Comparison of ENCODE assay signal across 18 cellular contexts in the genomic region with DNA sequence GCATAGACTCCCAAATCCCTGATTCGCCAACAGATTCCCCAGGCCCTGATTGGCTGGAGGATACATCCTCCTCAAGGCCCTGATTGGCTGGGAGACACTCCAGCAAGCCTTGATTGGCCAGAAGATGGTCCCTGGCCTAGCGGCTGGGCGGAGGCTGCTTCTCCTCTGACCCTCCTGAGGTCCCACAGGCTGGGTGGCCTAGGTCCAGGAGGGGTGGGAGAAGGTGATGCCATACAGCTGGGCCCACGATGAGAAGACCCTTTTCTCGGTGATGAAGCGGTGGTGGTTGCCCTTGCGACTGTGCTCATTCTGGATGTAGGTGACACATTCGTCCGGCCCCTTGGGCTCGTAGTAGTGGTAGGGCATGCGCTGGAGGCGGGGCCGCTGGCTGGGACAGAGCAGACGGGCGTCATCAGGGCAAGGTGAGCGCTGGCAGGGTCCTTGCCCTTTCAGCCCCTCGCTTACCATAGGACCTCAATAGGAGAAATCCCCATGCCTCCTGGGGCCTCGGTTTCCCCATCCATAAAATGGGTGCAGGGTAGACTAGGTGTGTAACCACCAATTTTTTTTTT. TPM values are rescaled to one million over a fixed set of nuclear protein-coding genes. Genes with fewer than 3 reads are reported as not detected.
DNase-seq lines count a peak whose midpoint lies in the region; ATAC-seq, FAIRE-seq and TF ChIP-seq lines count a peak whose summit lies in the region.
"Had no signal": no experiment of that assay in that cellular context is flagged by ENCODE, and none has a peak within 500 bp of the region (broad histone marks: within the 10 kb centered on the region; RNA-seq: fewer than 3 reads in every experiment).

No MANE protein-coding gene starts in this region.

- no peak overlapping the region for H2AFZ ChIP-seq in GM23248
- H2AFZ ChIP-seq: parathyroid adenoma had no signal

- peaks cover 30% of the 10 kb centered on the region for H3K79me2 ChIP-seq in GM23248 (ENCODE audit: insufficient read depth)
- H3K79me2 ChIP-seq: parathyroid adenoma had no signal

- H3K27me3 ChIP-seq in BLaER1 (no peaks in the 10 kb centered on the region), GM23248 (replicated peaks; ENCODE audit: insufficient read depth) (no peaks in the 10 kb centered on the region)
- H3K27me3 ChIP-seq: thyroid gland had no signal

- CTCF ChIA-PET in WTC11 (lab: Charles Lee): no interaction called here

- peaks cover 37% of the 10 kb centered on the region for H3K36me3 Mint-ChIP-seq in WTC11
- peaks cover 32% of the 10 kb centered on the region for H3K36me3 Mint-ChIP-seq in mesothelial cell of epicardium

- no peak overlapping the region for H3K4me3 Mint-ChIP-seq in WTC11
- H3K4me3 Mint-ChIP-seq in mesothelial cell of epicardium: no peak overlapping the region
- H3K4me3 Mint-ChIP-seq: activated naive CD4-positive, alpha-beta T cell treated with anti-CD3 and anti-CD28 coated beads for 36 hours; CD4-positive, CD25-positive, alpha-beta regulatory T cell had no signal

- H3K4me1 Mint-ChIP-seq in WTC11: peaks cover 16% of the 10 kb centered on the region
- H3K4me1 Mint-ChIP-seq in mesothelial cell of epicardium: no peaks in the 10 kb centered on the region

- peak; percentile 30 for DNase-seq in GM23248
- DNase-seq in WTC11 (ENCODE audit: low spot score): no peak
- no peak for DNase-seq in mesothelial cell of epicardium (ENCODE audit: low spot score in 2 of 2, unreplicated experiment in 2 of 2)
- DNase-seq in RPMI8226: no peak
- DNase-seq in SKM-1 (lab: John Stamatoyannopoulos, UW; ENCODE audit: unreplicated experiment): no peak
- DNase-seq in GM19239 (ENCODE audit: insufficient read length, low spot score): no peak
- DNase-seq: activated naive CD4-positive, alpha-beta T cell treated with anti-CD3 and anti-CD28 coated beads for 36 hours; CD4-positive, CD25-positive, alpha-beta regulatory T cell; GDM1; NCI-H1092 treated with DMSO at 0.1 percent for 48 hours; NCI-H2171; thyroid gland had no signal

- POLR2A ChIA-PET in WTC11 (lab: Charles Lee): no interaction called here

- H3K27ac ChIP-seq in BLaER1 (peak overlapping the region; percentile 88), GM23248 (no peak overlapping the region)
- H3K27ac ChIP-seq: parathyroid adenoma, thyroid gland had no signal

- TF ChIP-seq CTCF in WTC11 (IDR thresholded peaks at IDR 0.05): no peak
- no peak for TF ChIP-seq CTCF in mesothelial cell of epicardium (IDR thresholded peaks at IDR 0.05; ENCODE audit: unreplicated experiment)

- no peaks in the 10 kb centered on the region for H3K9me3 ChIP-seq in BLaER1
- no peaks in the 10 kb centered on the region for H3K9me3 ChIP-seq in GM23248 (ENCODE audit: low read depth)
- H3K9me3 ChIP-seq: thyroid gland had no signal

- H4K20me1 ChIP-seq in BLaER1 (no peaks in the 10 kb centered on the region), GM23248 (ENCODE audit: insufficient read depth) (no peaks in the 10 kb centered on the region)

- in situ Hi-C loops in GM23248 (cut with MboI): no loop called here

- no peaks in the 10 kb centered on the region; the same call in 1 of the 2 replicates for H3F3A ChIP-seq in GM23248 (ENCODE audit: insufficient read depth)

- peaks cover 88% of the 10 kb centered on the region for H3K4me1 ChIP-seq in BLaER1
- H3K4me1 ChIP-seq in GM23248 (ENCODE audit: insufficient read depth): no peaks in the 10 kb centered on the region

- H3K9me3 Mint-ChIP-seq in WTC11 (no peaks in the 10 kb centered on the region), mesothelial cell of epicardium (no peaks in the 10 kb centered on the region)
- H3K9me3 Mint-ChIP-seq: activated naive CD4-positive, alpha-beta T cell treated with anti-CD3 and anti-CD28 coated beads for 36 hours; CD4-positive, CD25-positive, alpha-beta regulatory T cell; IgD-negative memory B cell had no signal

- H3K27me3 Mint-ChIP-seq in WTC11 (ENCODE audit: low read depth) (no peaks in the 10 kb centered on the region), mesothelial cell of epicardium (ENCODE audit: low read depth) (no peaks in the 10 kb centered on the region)
- H3K27me3 Mint-ChIP-seq: CD4-positive, CD25-positive, alpha-beta regulatory T cell; IgD-negative memory B cell had no signal

- peaks cover 33% of the 10 kb centered on the region for H3K36me3 ChIP-seq in BLaER1
- H3K36me3 ChIP-seq in GM23248 (ENCODE audit: low read depth): peaks cover 50% of the 10 kb centered on the region; the same call in 1 of the 2 replicates

- no peaks in the 10 kb centered on the region for H3K9me2 ChIP-seq in GM23248 (ENCODE audit: insufficient read depth)

- ATAC-seq in WTC11: peak; percentile 60
- no peak for ATAC-seq in HG03159 (IDR thresholded peaks at IDR 0.05; ENCODE audit: unreplicated experiment)

- 95% methylated on average over 18 of the region's 18 CpGs for WGBS in GM23248 (ENCODE audit: low coverage in 1 of 2, low lambda C conversion rate in 2 of 2, missing lambda C conversion rate in 2 of 2), 2 experiments

- H3K27ac Mint-ChIP-seq in WTC11 (peak overlapping the region; percentile 83; the same call in 1 of the 2 replicates), mesothelial cell of epicardium (peak overlapping the region; percentile 30)
- H3K27ac Mint-ChIP-seq: activated naive CD4-positive, alpha-beta T cell treated with anti-CD3 and anti-CD28 coated beads for 36 hours had no signal

- H3K4me3 ChIP-seq in BLaER1 (peak overlapping the region; percentile 28; the same call in 1 of the 2 replicates), GM23248 (no peak overlapping the region)
- H3K4me3 ChIP-seq: thyroid gland had no signal

- H3K4me2 ChIP-seq in BLaER1 (peak overlapping the region; percentile 85), GM23248 (ENCODE audit: unreplicated experiment) (no peak overlapping the region)

- FAIRE-seq in GM19239 (lab: Jason Lieb, UNC): no peak
- FAIRE-seq: GM18507, islet of Langerhans had no signal

- H3K9ac ChIP-seq in BLaER1: peak overlapping the region; percentile 79
- no peak overlapping the region for H3K9ac ChIP-seq in GM23248
- H3K9ac ChIP-seq: parathyroid adenoma had no signal

TF ChIP-seq in WTC11, 78 proteins besides CTCF, POLR2A, EP300 and RAD21:
- TF ChIP-seq, protein P1, sequence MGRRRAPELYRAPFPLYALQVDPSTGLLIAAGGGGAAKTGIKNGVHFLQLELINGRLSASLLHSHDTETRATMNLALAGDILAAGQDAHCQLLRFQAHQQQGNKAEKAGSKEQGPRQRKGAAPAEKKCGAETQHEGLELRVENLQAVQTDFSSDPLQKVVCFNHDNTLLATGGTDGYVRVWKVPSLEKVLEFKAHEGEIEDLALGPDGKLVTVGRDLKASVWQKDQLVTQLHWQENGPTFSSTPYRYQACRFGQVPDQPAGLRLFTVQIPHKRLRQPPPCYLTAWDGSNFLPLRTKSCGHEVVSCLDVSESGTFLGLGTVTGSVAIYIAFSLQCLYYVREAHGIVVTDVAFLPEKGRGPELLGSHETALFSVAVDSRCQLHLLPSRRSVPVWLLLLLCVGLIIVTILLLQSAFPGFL (CRISPR knock-in tag; IDR thresholded peaks at IDR 0.05; ENCODE audit: borderline replicate concordance): no peak
- peak; percentile 59; the same call in 1 of the 2 replicates for TF ChIP-seq GTF2I (CRISPR knock-in tag; conservative IDR thresholded peaks at IDR 0.05)
- TF ChIP-seq KAT7 (CRISPR knock-in tag; IDR thresholded peaks at IDR 0.05; ENCODE audit: borderline replicate concordance): no peak
- TF ChIP-seq, protein P2, sequence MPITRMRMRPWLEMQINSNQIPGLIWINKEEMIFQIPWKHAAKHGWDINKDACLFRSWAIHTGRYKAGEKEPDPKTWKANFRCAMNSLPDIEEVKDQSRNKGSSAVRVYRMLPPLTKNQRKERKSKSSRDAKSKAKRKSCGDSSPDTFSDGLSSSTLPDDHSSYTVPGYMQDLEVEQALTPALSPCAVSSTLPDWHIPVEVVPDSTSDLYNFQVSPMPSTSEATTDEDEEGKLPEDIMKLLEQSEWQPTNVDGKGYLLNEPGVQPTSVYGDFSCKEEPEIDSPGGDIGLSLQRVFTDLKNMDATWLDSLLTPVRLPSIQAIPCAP (CRISPR knock-in tag; IDR thresholded peaks at IDR 0.05): no peak
- peak; percentile 98 for TF ChIP-seq NFYB (CRISPR knock-in tag; conservative IDR thresholded peaks at IDR 0.05; ENCODE audit: low read depth)

RNA-seq across cellular contexts. Expression of a gene that starts 9.0 kb away (rescaled TPM):
- 51.8 and 52.9 TPM in 2 replicates for total RNA-seq in GM23248 (2014; rRNA removed; shearing (Covaris generic))
- polyA plus RNA-seq in GM23248 (2016; fragmentation: Nextera tagmentation; extraction: Ambion mirVana): 157 and 159 TPM in 2 replicates
- total RNA-seq in WTC11 (2021) (27.5 to 34.9 TPM (median 34.4 TPM) in 3 replicates), mesothelial cell of epicardium (34.4 to 39.4 TPM (median 38.5 TPM) in 3 replicates)

RNA-seq across cellular contexts. Expression of a gene that starts 12.9 kb away (rescaled TPM):
- 78.8 and 88.0 TPM in 2 replicates for total RNA-seq in GM23248 (2014; rRNA removed; shearing (Covaris generic))
- 81.1 and 82.0 TPM in 2 replicates for polyA plus RNA-seq in GM23248 (2016; fragmentation: Nextera tagmentation; extraction: Ambion mirVana)
- 45.1 to 47.5 TPM (median 45.3 TPM) in 3 replicates for total RNA-seq in WTC11 (2021)
- 34.2 to 37.5 TPM (median 36.2 TPM) in 3 replicates for total RNA-seq in mesothelial cell of epicardium

RNA-seq across cellular contexts. Expression of a gene that starts 30.4 kb away (rescaled TPM):
- total RNA-seq in GM23248 (2014; rRNA removed; shearing (Covaris generic)): 45.5 and 61.0 TPM in 2 replicates
- polyA plus RNA-seq in GM23248 (2016; fragmentation: Nextera tagmentation; extraction: Ambion mirVana): 33.7 and 40.1 TPM in 2 replicates
- total RNA-seq in WTC11 (2021) (25.1 to 25.7 TPM (median 25.4 TPM) in 3 replicates), mesothelial cell of epicardium (14.5 to 16.1 TPM (median 15.8 TPM) in 3 replicates)

RNA-seq across cellular contexts. Expression of a gene that starts 32.0 kb away (rescaled TPM):
- total RNA-seq in GM23248 (2014; rRNA removed; shearing (Covaris generic)): 54.5 and 57.4 TPM in 2 replicates
- polyA plus RNA-seq in GM23248 (2016; fragmentation: Nextera tagmentation; extraction: Ambion mirVana): 226 and 232 TPM in 2 replicates
- total RNA-seq in WTC11 (2021): 3.7 to 4.4 TPM (median 4.2 TPM) in 3 replicates
- 7.3 to 8.5 TPM (median 8.1 TPM) in 3 replicates for total RNA-seq in mesothelial cell of epicardium

RNA-seq across cellular contexts. Expression of a gene that starts 44.1 kb away (rescaled TPM):
- 5.5 and 16.6 TPM in 2 replicates for total RNA-seq in GM23248 (2014; rRNA removed; shearing (Covaris generic))
- polyA plus RNA-seq in GM23248 (2016; fragmentation: Nextera tagmentation; extraction: Ambion mirVana): 8.8 and 9.4 TPM in 2 replicates
- total RNA-seq in WTC11 (2021) (15.8 to 20.2 TPM (median 16.8 TPM) in 3 replicates), mesothelial cell of epicardium (7.6 to 9.0 TPM (median 8.2 TPM) in 3 replicates)
